ENCODE assay signal across 1 cellular context in the genomic region with DNA sequence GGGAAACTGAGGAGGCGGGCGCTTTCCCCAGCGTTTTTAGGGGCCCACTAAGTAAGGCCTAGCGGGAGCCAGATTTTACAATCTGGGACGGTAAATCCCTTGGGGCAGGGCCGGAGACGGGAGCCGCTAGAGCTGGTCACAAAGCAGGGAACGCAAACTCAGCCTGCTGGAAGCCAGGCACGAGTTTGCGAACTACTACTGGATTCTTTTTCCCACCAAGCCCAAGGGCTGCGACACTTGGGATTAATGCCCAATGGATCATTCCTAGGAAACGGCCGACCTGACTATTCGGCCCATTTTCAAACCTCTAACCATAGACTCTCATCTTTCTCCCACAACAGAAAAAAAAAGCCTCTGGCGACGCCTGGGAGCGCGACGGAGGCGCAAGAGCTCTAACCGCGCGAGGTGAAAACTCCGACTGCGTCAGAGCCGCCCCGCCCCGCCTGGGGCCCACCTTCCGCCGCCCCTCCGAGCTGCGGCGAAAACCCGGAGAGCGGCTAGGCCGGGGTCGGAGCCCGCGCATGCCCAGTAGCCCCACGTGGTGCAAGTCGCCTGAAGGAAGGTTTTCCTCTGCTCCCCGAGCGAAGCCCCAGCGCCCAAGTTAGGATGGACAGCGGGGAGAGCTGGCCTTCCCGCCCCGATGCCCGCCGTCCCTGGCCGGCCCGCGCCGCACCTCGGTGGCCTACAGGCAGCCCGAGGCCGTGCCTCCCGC.
TF ChIP-seq lines count a peak whose summit lies in the region.

No MANE protein-coding gene starts in this region.

TF ChIP-seq in K562, 482 proteins besides CTCF, POLR2A, EP300 and RAD21 (continued from another document and continues in another):
- TF ChIP-seq, protein P1, sequence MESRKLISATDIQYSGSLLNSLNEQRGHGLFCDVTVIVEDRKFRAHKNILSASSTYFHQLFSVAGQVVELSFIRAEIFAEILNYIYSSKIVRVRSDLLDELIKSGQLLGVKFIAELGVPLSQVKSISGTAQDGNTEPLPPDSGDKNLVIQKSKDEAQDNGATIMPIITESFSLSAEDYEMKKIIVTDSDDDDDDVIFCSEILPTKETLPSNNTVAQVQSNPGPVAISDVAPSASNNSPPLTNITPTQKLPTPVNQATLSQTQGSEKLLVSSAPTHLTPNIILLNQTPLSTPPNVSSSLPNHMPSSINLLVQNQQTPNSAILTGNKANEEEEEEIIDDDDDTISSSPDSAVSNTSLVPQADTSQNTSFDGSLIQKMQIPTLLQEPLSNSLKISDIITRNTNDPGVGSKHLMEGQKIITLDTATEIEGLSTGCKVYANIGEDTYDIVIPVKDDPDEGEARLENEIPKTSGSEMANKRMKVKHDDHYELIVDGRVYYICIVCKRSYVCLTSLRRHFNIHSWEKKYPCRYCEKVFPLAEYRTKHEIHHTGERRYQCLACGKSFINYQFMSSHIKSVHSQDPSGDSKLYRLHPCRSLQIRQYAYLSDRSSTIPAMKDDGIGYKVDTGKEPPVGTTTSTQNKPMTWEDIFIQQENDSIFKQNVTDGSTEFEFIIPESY (CRISPR knock-in tag; IDR thresholded peaks at IDR 0.05) = no peak
- TF ChIP-seq MYNN (IDR thresholded peaks at IDR 0.05) (peak; percentile 65), MYNN (CRISPR knock-in tag; IDR thresholded peaks at IDR 0.05) (no peak), MCM7 (IDR thresholded peaks at IDR 0.05) (no peak), ZNF197 (CRISPR knock-in tag; IDR thresholded peaks at IDR 0.05; ENCODE audit: low read depth) (0 out of 2 replicates have a peak, but pooled peaks have one; percentile 47), BCOR (IDR thresholded peaks at IDR 0.05) (peak; percentile 52; the same call in 1 of the 2 replicates), ZNF232 (CRISPR knock-in tag; IDR thresholded peaks at IDR 0.05) (0 out of 2 replicates have a peak, but pooled peaks have one; percentile 19), CHD4 (IDR thresholded peaks at IDR 0.05; ENCODE audit: insufficient read depth, insufficient replicate concordance, low read depth, low read length, poor library complexity, severe bottlenecking) (peak; percentile 23), SPI1 (IDR thresholded peaks at IDR 0.05; ENCODE audit: borderline replicate concordance, low read depth, low read length) (no peak), KDM5B (IDR thresholded peaks at IDR 0.05; ENCODE audit: insufficient replicate concordance, low read depth, low read length) (no peak), NR4A1 (CRISPR knock-in tag; IDR thresholded peaks at IDR 0.05) (peak; percentile 53; the same call in 1 of the 2 replicates), NR4A1 (tag; IDR thresholded peaks at IDR 0.05) (no peak; the same call in 1 of the 2 replicates), RCOR1 (IDR thresholded peaks at IDR 0.05; ENCODE audit: borderline replicate concordance in 1 of 2, low read depth in 2 of 2, low read length in 2 of 2) (peak; percentile 40 to 41; a peak in 2 of 4 replicates), YY1 (IDR thresholded peaks at IDR 0.05; ENCODE audit: borderline replicate concordance in 1 of 3, control insufficient read depth in 1 of 3, extremely low read depth in 1 of 3, insufficient read depth in 3 of 3, insufficient read length in 1 of 3, insufficient replicate concordance in 2 of 3, low read depth in 1 of 3, low read length in 2 of 3) (no peak), ZNF444 (CRISPR knock-in tag; IDR thresholded peaks at IDR 0.05) (peak; percentile 42; the same call in 1 of the 2 replicates), DNMT1 (IDR thresholded peaks at IDR 0.05) (no peak), KDM1A (IDR thresholded peaks at IDR 0.05) (peak; percentile 92 to 94), RBBP5 (IDR thresholded peaks at IDR 0.05; ENCODE audit: borderline replicate concordance, insufficient read depth, low read length, poor library complexity, severe bottlenecking) (peak; percentile 85), NBN (IDR thresholded peaks at IDR 0.05; ENCODE audit: low read depth) (peak; percentile 92; the same call in 1 of the 2 replicates), SP1 (CRISPR knock-in tag; IDR thresholded peaks at IDR 0.05) (peak; percentile 88)
- TF ChIP-seq, protein P2, sequence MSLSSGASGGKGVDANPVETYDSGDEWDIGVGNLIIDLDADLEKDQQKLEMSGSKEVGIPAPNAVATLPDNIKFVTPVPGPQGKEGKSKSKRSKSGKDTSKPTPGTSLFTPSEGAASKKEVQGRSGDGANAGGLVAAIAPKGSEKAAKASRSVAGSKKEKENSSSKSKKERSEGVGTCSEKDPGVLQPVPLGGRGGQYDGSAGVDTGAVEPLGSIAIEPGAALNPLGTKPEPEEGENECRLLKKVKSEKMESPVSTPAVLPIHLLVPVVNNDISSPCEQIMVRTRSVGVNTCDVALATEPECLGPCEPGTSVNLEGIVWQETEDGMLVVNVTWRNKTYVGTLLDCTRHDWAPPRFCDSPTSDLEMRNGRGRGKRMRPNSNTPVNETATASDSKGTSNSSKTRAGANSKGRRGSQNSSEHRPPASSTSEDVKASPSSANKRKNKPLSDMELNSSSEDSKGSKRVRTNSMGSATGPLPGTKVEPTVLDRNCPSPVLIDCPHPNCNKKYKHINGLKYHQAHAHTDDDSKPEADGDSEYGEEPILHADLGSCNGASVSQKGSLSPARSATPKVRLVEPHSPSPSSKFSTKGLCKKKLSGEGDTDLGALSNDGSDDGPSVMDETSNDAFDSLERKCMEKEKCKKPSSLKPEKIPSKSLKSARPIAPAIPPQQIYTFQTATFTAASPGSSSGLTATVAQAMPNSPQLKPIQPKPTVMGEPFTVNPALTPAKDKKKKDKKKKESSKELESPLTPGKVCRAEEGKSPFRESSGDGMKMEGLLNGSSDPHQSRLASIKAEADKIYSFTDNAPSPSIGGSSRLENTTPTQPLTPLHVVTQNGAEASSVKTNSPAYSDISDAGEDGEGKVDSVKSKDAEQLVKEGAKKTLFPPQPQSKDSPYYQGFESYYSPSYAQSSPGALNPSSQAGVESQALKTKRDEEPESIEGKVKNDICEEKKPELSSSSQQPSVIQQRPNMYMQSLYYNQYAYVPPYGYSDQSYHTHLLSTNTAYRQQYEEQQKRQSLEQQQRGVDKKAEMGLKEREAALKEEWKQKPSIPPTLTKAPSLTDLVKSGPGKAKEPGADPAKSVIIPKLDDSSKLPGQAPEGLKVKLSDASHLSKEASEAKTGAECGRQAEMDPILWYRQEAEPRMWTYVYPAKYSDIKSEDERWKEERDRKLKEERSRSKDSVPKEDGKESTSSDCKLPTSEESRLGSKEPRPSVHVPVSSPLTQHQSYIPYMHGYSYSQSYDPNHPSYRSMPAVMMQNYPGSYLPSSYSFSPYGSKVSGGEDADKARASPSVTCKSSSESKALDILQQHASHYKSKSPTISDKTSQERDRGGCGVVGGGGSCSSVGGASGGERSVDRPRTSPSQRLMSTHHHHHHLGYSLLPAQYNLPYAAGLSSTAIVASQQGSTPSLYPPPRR (CRISPR knock-in tag; IDR thresholded peaks at IDR 0.05; ENCODE audit: borderline replicate concordance) = peak; percentile 36
- TF ChIP-seq, protein P3, sequence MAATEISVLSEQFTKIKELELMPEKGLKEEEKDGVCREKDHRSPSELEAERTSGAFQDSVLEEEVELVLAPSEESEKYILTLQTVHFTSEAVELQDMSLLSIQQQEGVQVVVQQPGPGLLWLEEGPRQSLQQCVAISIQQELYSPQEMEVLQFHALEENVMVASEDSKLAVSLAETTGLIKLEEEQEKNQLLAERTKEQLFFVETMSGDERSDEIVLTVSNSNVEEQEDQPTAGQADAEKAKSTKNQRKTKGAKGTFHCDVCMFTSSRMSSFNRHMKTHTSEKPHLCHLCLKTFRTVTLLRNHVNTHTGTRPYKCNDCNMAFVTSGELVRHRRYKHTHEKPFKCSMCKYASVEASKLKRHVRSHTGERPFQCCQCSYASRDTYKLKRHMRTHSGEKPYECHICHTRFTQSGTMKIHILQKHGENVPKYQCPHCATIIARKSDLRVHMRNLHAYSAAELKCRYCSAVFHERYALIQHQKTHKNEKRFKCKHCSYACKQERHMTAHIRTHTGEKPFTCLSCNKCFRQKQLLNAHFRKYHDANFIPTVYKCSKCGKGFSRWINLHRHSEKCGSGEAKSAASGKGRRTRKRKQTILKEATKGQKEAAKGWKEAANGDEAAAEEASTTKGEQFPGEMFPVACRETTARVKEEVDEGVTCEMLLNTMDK (IDR thresholded peaks at IDR 0.05; ENCODE audit: borderline replicate concordance, insufficient read depth, low read depth, low read length, poor library complexity, severe bottlenecking) = no peak
- TF ChIP-seq, protein P4, sequence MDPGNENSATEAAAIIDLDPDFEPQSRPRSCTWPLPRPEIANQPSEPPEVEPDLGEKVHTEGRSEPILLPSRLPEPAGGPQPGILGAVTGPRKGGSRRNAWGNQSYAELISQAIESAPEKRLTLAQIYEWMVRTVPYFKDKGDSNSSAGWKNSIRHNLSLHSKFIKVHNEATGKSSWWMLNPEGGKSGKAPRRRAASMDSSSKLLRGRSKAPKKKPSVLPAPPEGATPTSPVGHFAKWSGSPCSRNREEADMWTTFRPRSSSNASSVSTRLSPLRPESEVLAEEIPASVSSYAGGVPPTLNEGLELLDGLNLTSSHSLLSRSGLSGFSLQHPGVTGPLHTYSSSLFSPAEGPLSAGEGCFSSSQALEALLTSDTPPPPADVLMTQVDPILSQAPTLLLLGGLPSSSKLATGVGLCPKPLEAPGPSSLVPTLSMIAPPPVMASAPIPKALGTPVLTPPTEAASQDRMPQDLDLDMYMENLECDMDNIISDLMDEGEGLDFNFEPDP (CRISPR knock-in tag; IDR thresholded peaks at IDR 0.05) = 0 out of 2 replicates have a peak, but pooled peaks have one; percentile 62
- TF ChIP-seq, protein P5, sequence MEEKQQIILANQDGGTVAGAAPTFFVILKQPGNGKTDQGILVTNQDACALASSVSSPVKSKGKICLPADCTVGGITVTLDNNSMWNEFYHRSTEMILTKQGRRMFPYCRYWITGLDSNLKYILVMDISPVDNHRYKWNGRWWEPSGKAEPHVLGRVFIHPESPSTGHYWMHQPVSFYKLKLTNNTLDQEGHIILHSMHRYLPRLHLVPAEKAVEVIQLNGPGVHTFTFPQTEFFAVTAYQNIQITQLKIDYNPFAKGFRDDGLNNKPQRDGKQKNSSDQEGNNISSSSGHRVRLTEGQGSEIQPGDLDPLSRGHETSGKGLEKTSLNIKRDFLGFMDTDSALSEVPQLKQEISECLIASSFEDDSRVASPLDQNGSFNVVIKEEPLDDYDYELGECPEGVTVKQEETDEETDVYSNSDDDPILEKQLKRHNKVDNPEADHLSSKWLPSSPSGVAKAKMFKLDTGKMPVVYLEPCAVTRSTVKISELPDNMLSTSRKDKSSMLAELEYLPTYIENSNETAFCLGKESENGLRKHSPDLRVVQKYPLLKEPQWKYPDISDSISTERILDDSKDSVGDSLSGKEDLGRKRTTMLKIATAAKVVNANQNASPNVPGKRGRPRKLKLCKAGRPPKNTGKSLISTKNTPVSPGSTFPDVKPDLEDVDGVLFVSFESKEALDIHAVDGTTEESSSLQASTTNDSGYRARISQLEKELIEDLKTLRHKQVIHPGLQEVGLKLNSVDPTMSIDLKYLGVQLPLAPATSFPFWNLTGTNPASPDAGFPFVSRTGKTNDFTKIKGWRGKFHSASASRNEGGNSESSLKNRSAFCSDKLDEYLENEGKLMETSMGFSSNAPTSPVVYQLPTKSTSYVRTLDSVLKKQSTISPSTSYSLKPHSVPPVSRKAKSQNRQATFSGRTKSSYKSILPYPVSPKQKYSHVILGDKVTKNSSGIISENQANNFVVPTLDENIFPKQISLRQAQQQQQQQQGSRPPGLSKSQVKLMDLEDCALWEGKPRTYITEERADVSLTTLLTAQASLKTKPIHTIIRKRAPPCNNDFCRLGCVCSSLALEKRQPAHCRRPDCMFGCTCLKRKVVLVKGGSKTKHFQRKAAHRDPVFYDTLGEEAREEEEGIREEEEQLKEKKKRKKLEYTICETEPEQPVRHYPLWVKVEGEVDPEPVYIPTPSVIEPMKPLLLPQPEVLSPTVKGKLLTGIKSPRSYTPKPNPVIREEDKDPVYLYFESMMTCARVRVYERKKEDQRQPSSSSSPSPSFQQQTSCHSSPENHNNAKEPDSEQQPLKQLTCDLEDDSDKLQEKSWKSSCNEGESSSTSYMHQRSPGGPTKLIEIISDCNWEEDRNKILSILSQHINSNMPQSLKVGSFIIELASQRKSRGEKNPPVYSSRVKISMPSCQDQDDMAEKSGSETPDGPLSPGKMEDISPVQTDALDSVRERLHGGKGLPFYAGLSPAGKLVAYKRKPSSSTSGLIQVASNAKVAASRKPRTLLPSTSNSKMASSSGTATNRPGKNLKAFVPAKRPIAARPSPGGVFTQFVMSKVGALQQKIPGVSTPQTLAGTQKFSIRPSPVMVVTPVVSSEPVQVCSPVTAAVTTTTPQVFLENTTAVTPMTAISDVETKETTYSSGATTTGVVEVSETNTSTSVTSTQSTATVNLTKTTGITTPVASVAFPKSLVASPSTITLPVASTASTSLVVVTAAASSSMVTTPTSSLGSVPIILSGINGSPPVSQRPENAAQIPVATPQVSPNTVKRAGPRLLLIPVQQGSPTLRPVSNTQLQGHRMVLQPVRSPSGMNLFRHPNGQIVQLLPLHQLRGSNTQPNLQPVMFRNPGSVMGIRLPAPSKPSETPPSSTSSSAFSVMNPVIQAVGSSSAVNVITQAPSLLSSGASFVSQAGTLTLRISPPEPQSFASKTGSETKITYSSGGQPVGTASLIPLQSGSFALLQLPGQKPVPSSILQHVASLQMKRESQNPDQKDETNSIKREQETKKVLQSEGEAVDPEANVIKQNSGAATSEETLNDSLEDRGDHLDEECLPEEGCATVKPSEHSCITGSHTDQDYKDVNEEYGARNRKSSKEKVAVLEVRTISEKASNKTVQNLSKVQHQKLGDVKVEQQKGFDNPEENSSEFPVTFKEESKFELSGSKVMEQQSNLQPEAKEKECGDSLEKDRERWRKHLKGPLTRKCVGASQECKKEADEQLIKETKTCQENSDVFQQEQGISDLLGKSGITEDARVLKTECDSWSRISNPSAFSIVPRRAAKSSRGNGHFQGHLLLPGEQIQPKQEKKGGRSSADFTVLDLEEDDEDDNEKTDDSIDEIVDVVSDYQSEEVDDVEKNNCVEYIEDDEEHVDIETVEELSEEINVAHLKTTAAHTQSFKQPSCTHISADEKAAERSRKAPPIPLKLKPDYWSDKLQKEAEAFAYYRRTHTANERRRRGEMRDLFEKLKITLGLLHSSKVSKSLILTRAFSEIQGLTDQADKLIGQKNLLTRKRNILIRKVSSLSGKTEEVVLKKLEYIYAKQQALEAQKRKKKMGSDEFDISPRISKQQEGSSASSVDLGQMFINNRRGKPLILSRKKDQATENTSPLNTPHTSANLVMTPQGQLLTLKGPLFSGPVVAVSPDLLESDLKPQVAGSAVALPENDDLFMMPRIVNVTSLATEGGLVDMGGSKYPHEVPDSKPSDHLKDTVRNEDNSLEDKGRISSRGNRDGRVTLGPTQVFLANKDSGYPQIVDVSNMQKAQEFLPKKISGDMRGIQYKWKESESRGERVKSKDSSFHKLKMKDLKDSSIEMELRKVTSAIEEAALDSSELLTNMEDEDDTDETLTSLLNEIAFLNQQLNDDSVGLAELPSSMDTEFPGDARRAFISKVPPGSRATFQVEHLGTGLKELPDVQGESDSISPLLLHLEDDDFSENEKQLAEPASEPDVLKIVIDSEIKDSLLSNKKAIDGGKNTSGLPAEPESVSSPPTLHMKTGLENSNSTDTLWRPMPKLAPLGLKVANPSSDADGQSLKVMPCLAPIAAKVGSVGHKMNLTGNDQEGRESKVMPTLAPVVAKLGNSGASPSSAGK (IDR thresholded peaks at IDR 0.05) = peak; percentile 90
- TF ChIP-seq, protein P6, sequence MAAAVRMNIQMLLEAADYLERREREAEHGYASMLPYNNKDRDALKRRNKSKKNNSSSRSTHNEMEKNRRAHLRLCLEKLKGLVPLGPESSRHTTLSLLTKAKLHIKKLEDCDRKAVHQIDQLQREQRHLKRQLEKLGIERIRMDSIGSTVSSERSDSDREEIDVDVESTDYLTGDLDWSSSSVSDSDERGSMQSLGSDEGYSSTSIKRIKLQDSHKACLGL (CRISPR knock-in tag; IDR thresholded peaks at IDR 0.05; ENCODE audit: borderline replicate concordance, poor library complexity, severe bottlenecking) = peak; percentile 63
